ENCODE assay signal across 11 cellular contexts in the genomic region with DNA sequence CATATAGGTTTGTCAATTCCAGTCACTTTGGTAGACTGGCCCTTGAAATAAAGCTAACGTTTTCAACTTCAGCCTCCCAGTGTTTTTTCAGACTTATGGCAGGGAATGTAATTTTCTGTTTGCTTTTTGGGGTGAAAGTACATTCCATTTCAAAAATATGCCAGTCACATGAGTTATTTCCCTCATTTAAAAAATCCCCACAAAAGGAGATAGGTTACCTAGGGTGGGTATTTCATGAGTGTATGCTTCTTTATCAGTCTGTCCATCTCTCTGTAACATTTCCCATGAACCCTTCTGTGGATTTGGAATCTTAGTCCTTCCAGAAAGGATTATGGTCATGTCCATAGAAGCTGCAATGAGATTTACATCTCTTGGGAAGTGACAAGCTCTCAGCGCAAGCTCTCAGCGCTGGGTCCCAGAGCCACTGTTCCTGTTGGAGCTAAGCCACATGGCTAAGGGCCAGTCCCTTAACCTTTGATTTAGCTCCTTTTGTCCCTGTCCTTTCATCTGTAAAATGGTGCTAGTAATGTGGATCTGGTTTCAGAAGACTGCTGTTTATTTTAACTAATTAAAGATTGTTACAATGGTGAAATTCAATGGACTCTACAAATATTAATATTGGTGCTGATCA.
DNase-seq lines count a peak whose midpoint lies in the region; ATAC-seq and TF ChIP-seq lines count a peak whose summit lies in the region.
"Had no signal": no experiment of that assay in that cellular context is flagged by ENCODE, and none has a peak within 500 bp of the region (broad histone marks: within the 10 kb centered on the region; RNA-seq: fewer than 3 reads in every experiment).

No MANE protein-coding gene starts in this region.

- H3K9ac ChIP-seq in GM23248 (no peak overlapping the region), mammary epithelial cell (ENCODE audit: insufficient read depth, low read length) (no peak overlapping the region)

- TF ChIP-seq CTCF in heart left ventricle (IDR thresholded peaks at IDR 0.05) (no peak), mammary epithelial cell (conservative IDR thresholded peaks at IDR 0.05 in 1 of 2, IDR thresholded peaks at IDR 0.05 in 1 of 2; ENCODE audit: extremely low read depth in 1 of 2, insufficient read depth in 1 of 2, low read depth in 1 of 2, low read length in 2 of 2) (no peak)

- no peaks in the 10 kb centered on the region for H3K79me2 ChIP-seq in GM23248 (ENCODE audit: insufficient read depth)
- no peaks in the 10 kb centered on the region for H3K79me2 ChIP-seq in mammary epithelial cell (ENCODE audit: insufficient read depth, low read length)

- intact Hi-C loops in heart left ventricle (cut with DNase I): loop anchor here (5.0 to 10.0 kb wide), 5 partner anchors 184 to 716 kb away; a partner anchor contains a TSS
- intact Hi-C loops in mammary epithelial cell (cut with micrococcal nuclease): loop anchor here (5.0 to 10.0 kb wide), 4 partner anchors 91 to 719 kb away; a partner anchor contains a TSS

- no TSS peak for BruUV-seq in mammary epithelial cell (replicated peaks; lab: Mats Ljungman, UMichigan)

- H3K27ac ChIP-seq in heart left ventricle: peak overlapping the region in 2 of 12 donors; percentile 7 to 42
- H3K27ac ChIP-seq in GM23248: no peak overlapping the region
- H3K27ac ChIP-seq in mammary epithelial cell (ENCODE audit: insufficient read depth, low read depth, low read length): no peak overlapping the region
- H3K27ac ChIP-seq: SJSA1 had no signal

- H3K9me2 ChIP-seq in GM23248 (ENCODE audit: insufficient read depth): no peaks in the 10 kb centered on the region

- H3K9me3 ChIP-seq in heart left ventricle: no peaks in the 10 kb centered on the region
- H3K9me3 ChIP-seq in GM23248 (ENCODE audit: low read depth): no peaks in the 10 kb centered on the region
- H3K9me3 ChIP-seq in mammary epithelial cell (replicated peaks; ENCODE audit: insufficient read depth, low read length): no peaks in the 10 kb centered on the region
- H3K9me3 ChIP-seq: SJSA1 had no signal

- H3F3A ChIP-seq in GM23248 (ENCODE audit: insufficient read depth): 0 out of 2 replicates have a peak, but pooled peaks cover 5% of the 10 kb centered on the region

- H3K4me2 ChIP-seq in GM23248 (ENCODE audit: unreplicated experiment): no peak overlapping the region
- no peak overlapping the region for H3K4me2 ChIP-seq in mammary epithelial cell (ENCODE audit: insufficient read depth, low read depth, low read length)

- H2AFZ ChIP-seq in GM23248 (no peak overlapping the region), mammary epithelial cell (ENCODE audit: low read depth, low read length) (no peak overlapping the region)

- peaks cover 0 to 63% (median 40%) of the 10 kb centered on the region in 12 donors for H3K4me1 ChIP-seq in heart left ventricle
- H3K4me1 ChIP-seq in GM23248 (ENCODE audit: insufficient read depth): peaks cover 4% of the 10 kb centered on the region; the same call in 1 of the 2 replicates
- H3K4me1 ChIP-seq in mammary epithelial cell (ENCODE audit: insufficient read depth, low read length): no peaks in the 10 kb centered on the region
- H3K4me1 ChIP-seq: SJSA1 had no signal

- H4K20me1 ChIP-seq in GM23248 (ENCODE audit: insufficient read depth): no peaks in the 10 kb centered on the region
- H4K20me1 ChIP-seq in mammary epithelial cell (ENCODE audit: insufficient read depth, low read length): no peaks in the 10 kb centered on the region

- 30 to 41% (median 35%) methylated on average over 3 of the region's 3 CpGs for WGBS in heart left ventricle, 4 donors
- 95 to 98% methylated on average over 3 of the region's 3 CpGs for WGBS in GM23248 (ENCODE audit: low coverage in 1 of 2, low lambda C conversion rate in 2 of 2, missing lambda C conversion rate in 2 of 2), 2 experiments
- 83% methylated on average over 3 of the region's 3 CpGs for WGBS in mammary epithelial cell (ENCODE audit: low coverage, missing lambda C conversion rate)

- H3K36me3 ChIP-seq in heart left ventricle (no peaks in the 10 kb centered on the region), GM23248 (ENCODE audit: low read depth) (no peaks in the 10 kb centered on the region), mammary epithelial cell (ENCODE audit: insufficient read depth, low read length) (no peaks in the 10 kb centered on the region)
- H3K36me3 ChIP-seq: SJSA1 had no signal

- dilution Hi-C loops in mammary epithelial cell (cut with HindIII; ENCODE audit: low sequenced_read_pairs): no loop called here

- CTCF ChIA-PET in mammary epithelial cell (lab: Charles Lee; ENCODE audit: low non-redundant PET): interaction anchor here (0.8 kb wide), 1 partner anchor 117 kb away, joined by 5 read pairs; no protein-coding TSS in a partner anchor

- peak in 2 of 3 experiments; percentile 31 to 69 for DNase-seq in NCI-H1417 (lab: John Stamatoyannopoulos, UW)
- no peak for DNase-seq in NCI-H1417 treated with DMSO at 0.1 percent for 48 hours (lab: John Stamatoyannopoulos, UW)
- DNase-seq in NCI-H2196 (lab: John Stamatoyannopoulos, UW; ENCODE audit: unreplicated experiment): peak; percentile 87
- peak in 4 of 5 donors; percentile 66 to 74 (median 71) for DNase-seq in heart left ventricle
- DNase-seq in renal cortical epithelial cell (ENCODE audit: low read depth): peak; percentile 47
- DNase-seq in GM23248: no peak
- DNase-seq in mammary epithelial cell: no peak
- DNase-seq: activated T-cell treated with anti-CD3 and anti-CD28 coated beads, Interleukin-2, amount 50 U/mL, for 4 hours; hippocampal formation had no signal

- no peak for TF ChIP-seq POLR2A in heart left ventricle (IDR thresholded peaks at IDR 0.05)

- ATAC-seq in heart left ventricle (peak; percentile 17 to 73 (median 64)), GM18519 (IDR thresholded peaks at IDR 0.05; ENCODE audit: low FRiP score, unreplicated experiment) (no peak)
- ATAC-seq: activated T-cell treated with anti-CD3 and anti-CD28 coated beads, Interleukin-2, amount 50 U/mL, for 4 hours had no signal

- in situ Hi-C loops in GM23248 (cut with MboI) (no loop called here), mammary epithelial cell (cut with MboI; ENCODE audit: low sequenced_read_pairs in 2 of 2) (no loop called here)

- H3K27me3 ChIP-seq in heart left ventricle (no peaks in the 10 kb centered on the region), GM23248 (replicated peaks; ENCODE audit: insufficient read depth) (no peaks in the 10 kb centered on the region), mammary epithelial cell (ENCODE audit: insufficient read depth, low read length) (no peaks in the 10 kb centered on the region)
- H3K27me3 ChIP-seq: SJSA1 had no signal

- H3K4me3 ChIP-seq in heart left ventricle (no peak overlapping the region), GM23248 (no peak overlapping the region), mammary epithelial cell (replicated peaks in 1 of 3; ENCODE audit: insufficient read depth in 1 of 3, low read depth in 2 of 3, low read length in 3 of 3) (no peak overlapping the region)
- H3K4me3 ChIP-seq: SJSA1 had no signal

Comparison
In these comparisons a context has a peak if more than half of its experiments do, and no peak if none do; other contexts are left out.
1. DNase-seq: peak in NCI-H1417 (2 of 3), NCI-H2196 (single experiment), heart left ventricle (4 of 5) and renal cortical epithelial cell (single experiment); none in NCI-H1417 treated with DMSO at 0.1 percent for 48 hours (single experiment), GM23248 (single experiment) and mammary epithelial cell (single experiment).